33 cellular contexts compared by ENCODE assay signal in the genomic region with DNA sequence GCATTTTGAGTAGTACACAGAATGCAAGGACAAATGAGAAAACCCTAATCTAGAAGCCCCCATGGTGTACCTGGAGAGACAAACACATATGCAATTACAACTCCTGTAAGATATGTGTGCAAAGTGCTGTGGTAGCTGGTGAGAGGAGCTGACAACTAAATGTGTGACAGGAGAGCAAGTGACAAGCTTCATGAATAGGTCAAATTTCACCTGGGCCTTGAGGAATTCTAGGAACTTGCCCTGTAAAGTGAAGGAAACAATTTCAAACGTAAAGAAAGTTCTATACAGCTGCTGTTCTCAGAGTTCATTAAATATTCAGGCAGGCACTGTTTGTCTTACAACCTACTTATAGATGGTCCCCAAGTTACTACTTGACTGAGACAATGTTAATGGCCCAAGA.
"Had no signal": no experiment of that assay in that cellular context is flagged by ENCODE, and none has a peak within 500 bp of the region (broad histone marks: within the 10 kb centered on the region; RNA-seq: fewer than 3 reads in every experiment).

No MANE protein-coding gene starts in this region.

- H3K27ac Mint-ChIP-seq: activated CD4-positive, alpha-beta memory T cell treated with anti-CD3 and anti-CD28 coated beads for 36 hours; activated CD8-positive, alpha-beta memory T cell treated with anti-CD3 and anti-CD28 coated beads, Interleukin-2, amount 10 ng/mL, durations not matched to agents 7 days and 5 days; activated naive CD8-positive, alpha-beta T cell treated with anti-CD3 and anti-CD28 coated beads for 36 hours; activated T-cell treated with anti-CD3 and anti-CD28 coated beads, Interleukin-2, amount 50 U/mL, for 72 hours; activated T-helper 17 cell treated with anti-CD3 and anti-CD28 coated beads, Interleukin-2, amount 50 U/mL, for 72 hours had no signal

- H3K27me3 Mint-ChIP-seq: activated CD4-positive, alpha-beta memory T cell treated with anti-CD3 and anti-CD28 coated beads for 36 hours; activated CD8-positive, alpha-beta memory T cell treated with anti-CD3 and anti-CD28 coated beads, Interleukin-2, amount 10 ng/mL, durations not matched to agents 7 days and 5 days; activated naive CD8-positive, alpha-beta T cell treated with anti-CD3 and anti-CD28 coated beads for 36 hours; activated T-helper 17 cell treated with anti-CD3 and anti-CD28 coated beads, Interleukin-2, amount 50 U/mL, for 72 hours had no signal

- H3K4me1 Mint-ChIP-seq: activated CD8-positive, alpha-beta memory T cell treated with anti-CD3 and anti-CD28 coated beads, Interleukin-2, amount 10 ng/mL, durations not matched to agents 7 days and 5 days; activated naive CD8-positive, alpha-beta T cell treated with anti-CD3 and anti-CD28 coated beads for 36 hours; activated T-helper 17 cell treated with anti-CD3 and anti-CD28 coated beads, Interleukin-2, amount 50 U/mL, for 72 hours had no signal

- H3K27me3 ChIP-seq: brain microvascular endothelial cell had no signal

- H2AFZ ChIP-seq: PC-9 had no signal

- H3K36me3 Mint-ChIP-seq: activated CD4-positive, alpha-beta memory T cell treated with anti-CD3 and anti-CD28 coated beads for 36 hours; activated CD8-positive, alpha-beta memory T cell treated with anti-CD3 and anti-CD28 coated beads, Interleukin-2, amount 10 ng/mL, durations not matched to agents 7 days and 5 days; activated naive CD8-positive, alpha-beta T cell treated with anti-CD3 and anti-CD28 coated beads for 36 hours; WTC11 had no signal

- H3K4me2 ChIP-seq: PC-9 had no signal

- ATAC-seq: activated CD4-positive, CD25-positive, alpha-beta regulatory T cell treated with anti-CD3 and anti-CD28 coated beads, Interleukin-2, amount 50 U/mL, for 24 hours; activated CD8-positive, alpha-beta memory T cell treated with anti-CD3 and anti-CD28 coated beads, Interleukin-2, amount 10 ng/mL, durations not matched to agents 7 days and 5 days; activated T-cell treated with anti-CD3 and anti-CD28 coated beads, Interleukin-2, amount 50 U/mL, for 72 hours; activated T-helper 17 cell treated with anti-CD3 and anti-CD28 coated beads, Interleukin-2, amount 50 U/mL, for 72 hours; K562; WTC11 had no signal

- H3K4me3 ChIP-seq: K562, PC-9 had no signal

- H3K36me3 ChIP-seq: brain microvascular endothelial cell had no signal

- FAIRE-seq: K562, RCC 7860 had no signal

- H3K4me3 Mint-ChIP-seq: activated CD4-positive, alpha-beta memory T cell treated with anti-CD3 and anti-CD28 coated beads for 36 hours; activated CD8-positive, alpha-beta memory T cell treated with anti-CD3 and anti-CD28 coated beads, Interleukin-2, amount 10 ng/mL, durations not matched to agents 7 days and 5 days; activated naive CD8-positive, alpha-beta T cell treated with anti-CD3 and anti-CD28 coated beads for 36 hours; activated T-cell treated with anti-CD3 and anti-CD28 coated beads, Interleukin-2, amount 50 U/mL, for 72 hours; activated T-helper 17 cell treated with anti-CD3 and anti-CD28 coated beads, Interleukin-2, amount 50 U/mL, for 72 hours; WTC11 had no signal

- DNase-seq: activated CD4-positive, alpha-beta memory T cell treated with anti-CD3 and anti-CD28 coated beads for 36 hours; activated CD4-positive, alpha-beta T cell treated with anti-CD3 and anti-CD28 coated beads for 4 hours; activated CD4-positive, alpha-beta T cell treated with anti-CD3 and anti-CD28 coated beads, Interleukin-2, amount 50 U/mL, for 1 hour; activated CD8-positive, alpha-beta memory T cell treated with anti-CD3 and anti-CD28 coated beads for 24 hours; activated CD8-positive, alpha-beta memory T cell treated with anti-CD3 and anti-CD28 coated beads, Interleukin-2, amount 10 ng/mL, durations not matched to agents 7 days and 5 days; activated effector memory CD4-positive, alpha-beta T cell treated with anti-CD3 and anti-CD28 coated beads, Interleukin-2, amount 50 U/mL, for 16 hours; activated naive CD4-positive, alpha-beta T cell; activated naive CD4-positive, alpha-beta T cell treated with anti-CD3 and anti-CD28 coated beads, Interleukin-2, amount 50 U/mL, for 16 hours; activated naive CD8-positive, alpha-beta T cell treated with anti-CD3 and anti-CD28 coated beads for 36 hours; activated T-cell treated with anti-CD3 and anti-CD28 coated beads, Interleukin-2, amount 50 U/mL, for 1 hour; activated T-cell treated with anti-CD3 and anti-CD28 coated beads, Interleukin-2, amount 50 U/mL, for 72 hours; amniotic stem cell; aorta; brain microvascular endothelial cell; central memory CD4-positive, alpha-beta T cell; NCI-H1092 treated with DMSO at 0.1 percent for 48 hours; NCI-H1417; NCI-H146; NCI-H187; NCI-H2029 treated with DMSO at 0.1 percent for 48 hours; NCI-H2107; NCI-H2171; NCI-H510A; NCI-H526; NCI-H748 treated with DMSO at 0.1 percent for 48 hours; PC-9; Right ventricle myocardium superior; T1000 had no signal

- H3K27ac ChIP-seq: brain microvascular endothelial cell, PC-9 had no signal
